ENCODE assay signal across 8 cellular contexts in the genomic region with DNA sequence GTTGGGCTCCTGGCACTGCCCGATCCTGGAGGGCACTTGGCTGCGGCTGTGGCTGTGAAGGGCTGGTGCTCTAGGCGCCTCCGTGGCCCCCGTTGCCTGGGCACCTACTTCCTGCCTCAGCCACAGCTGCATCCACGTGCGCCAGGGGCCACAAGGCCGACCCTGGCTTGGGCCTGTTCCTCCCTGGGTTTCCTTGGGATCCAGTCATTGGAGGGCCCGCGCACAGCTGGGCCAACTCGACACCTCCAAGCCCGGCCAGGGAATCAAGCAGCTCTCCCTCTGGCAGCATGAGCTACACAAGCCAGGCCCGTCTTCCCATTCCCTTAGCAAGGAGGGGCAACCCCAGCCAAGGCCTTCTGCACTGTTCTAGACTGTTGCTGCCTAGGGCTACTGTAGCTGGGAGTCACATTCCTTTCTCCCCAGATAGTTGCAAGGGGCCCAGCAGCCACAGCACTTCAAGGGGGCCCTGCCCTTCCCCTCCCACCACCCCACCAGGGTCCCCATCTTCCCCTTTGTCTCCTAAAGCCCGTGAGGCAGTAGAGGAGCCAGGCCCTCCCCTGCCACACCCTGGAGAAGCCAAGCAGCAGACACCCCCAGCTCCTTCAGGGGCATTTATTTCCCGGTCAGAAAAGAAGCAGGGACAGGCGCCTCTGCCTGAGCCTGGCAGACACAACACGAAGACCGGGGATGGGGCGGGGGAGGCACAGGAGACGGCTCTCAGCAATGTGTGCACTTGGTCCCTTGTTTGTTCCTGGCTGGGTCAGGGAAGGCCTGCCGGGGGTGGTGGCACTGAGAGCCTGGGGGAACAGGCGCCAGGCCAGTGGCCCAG. TPM values are rescaled to one million over a fixed set of nuclear protein-coding genes. Genes with fewer than 3 reads are reported as not detected.
DNase-seq lines count a peak whose midpoint lies in the region; ATAC-seq and TF ChIP-seq lines count a peak whose summit lies in the region.

No MANE protein-coding gene starts in this region.

- peaks cover 63% of the 10 kb centered on the region for H3K4me1 Mint-ChIP-seq in dendritic cell treated with granulocyte-macrophage colony-stimulating factor and Interleukin-4, amounts not matched to agents 40 ng/mL and 50 ng/mL, for 4 days (ENCODE audit: low read depth)
- H3K4me1 Mint-ChIP-seq in naive B cell, result peaks cover 17 to 41% (median 25%) of the 10 kb centered on the region in 3 donors

- peak overlapping the region; percentile 9 for H3K4me3 Mint-ChIP-seq in dendritic cell treated with granulocyte-macrophage colony-stimulating factor and Interleukin-4, amounts not matched to agents 40 ng/mL and 50 ng/mL, for 4 days
- H3K4me3 Mint-ChIP-seq in naive B cell, result peak overlapping the region in 3 of 8 donors; percentile 24 to 57 (median 30)

- no peak for DNase-seq in heart right ventricle
- no peak for DNase-seq in Right ventricle myocardium superior
- peak; percentile 59 to 63 for DNase-seq in SJCRH30
- DNase-seq in naive B cell, result no peak
- no peak for DNase-seq in NCI-H1930 (lab: John Stamatoyannopoulos, UW)
- no peak for DNase-seq in NOMO-1 treated with DMSO at 0.1 percent for 48 hours (lab: John Stamatoyannopoulos, UW; ENCODE audit: unreplicated experiment)

- H3K27me3 Mint-ChIP-seq in dendritic cell treated with granulocyte-macrophage colony-stimulating factor and Interleukin-4, amounts not matched to agents 40 ng/mL and 50 ng/mL, for 4 days, result no peaks in the 10 kb centered on the region
- no peaks in the 10 kb centered on the region for H3K27me3 Mint-ChIP-seq in naive B cell

- H3K9me3 ChIP-seq in heart right ventricle (no peaks in the 10 kb centered on the region), SJCRH30 (replicated peaks) (no peaks in the 10 kb centered on the region)

- H3K36me3 ChIP-seq in heart right ventricle, result peaks cover 0 to 62% (median 20%) of the 10 kb centered on the region in 9 donors
- H3K36me3 ChIP-seq in SJCRH30, result peaks cover 25% of the 10 kb centered on the region

- H3K9me3 Mint-ChIP-seq in dendritic cell treated with granulocyte-macrophage colony-stimulating factor and Interleukin-4, amounts not matched to agents 40 ng/mL and 50 ng/mL, for 4 days, result no peaks in the 10 kb centered on the region
- no peaks in the 10 kb centered on the region for H3K9me3 Mint-ChIP-seq in naive B cell

- intact Hi-C loops in heart right ventricle (cut with DNase I), result no loop called here
- intact Hi-C loops in Right ventricle myocardium superior (cut with DNase I), result no loop called here
- intact Hi-C loops in dendritic cell treated with granulocyte-macrophage colony-stimulating factor and Interleukin-4, amounts not matched to agents 40 ng/mL and 50 ng/mL, for 4 days (cut with micrococcal nuclease), result loop anchor here (10.0 kb wide), 1 partner anchor 57 kb away; a partner anchor contains a TSS

- ATAC-seq in heart right ventricle (peak in 4 of 8 donors; percentile 0 to 2 (median 1)), Right ventricle myocardium superior (ENCODE audit: poor library complexity) (no peak), naive B cell (ENCODE audit: low read depth in 2 of 2) (no peak), GM18511 (IDR thresholded peaks at IDR 0.05; ENCODE audit: unreplicated experiment) (no peak)

- peaks cover 92% of the 10 kb centered on the region for H3K36me3 Mint-ChIP-seq in dendritic cell treated with granulocyte-macrophage colony-stimulating factor and Interleukin-4, amounts not matched to agents 40 ng/mL and 50 ng/mL, for 4 days (ENCODE audit: low read depth)
- no peaks in the 10 kb centered on the region for H3K36me3 Mint-ChIP-seq in naive B cell

- 53 to 55% methylated on average over 22 of the region's 22 CpGs for WGBS in heart right ventricle, 2 donors

- peaks cover 27 to 85% (median 58%) of the 10 kb centered on the region in 9 donors for H3K4me1 ChIP-seq in heart right ventricle
- peaks cover 7% of the 10 kb centered on the region for H3K4me1 ChIP-seq in SJCRH30

- TF ChIP-seq CTCF in heart right ventricle (IDR thresholded peaks at IDR 0.05), result no peak

- H3K27ac ChIP-seq in heart right ventricle (peak overlapping the region in 7 of 10 donors; percentile 6 to 99 (median 95)), SJCRH30 (no peak overlapping the region)

- no peaks in the 10 kb centered on the region for H3K27me3 ChIP-seq in heart right ventricle
- no peaks in the 10 kb centered on the region for H3K27me3 ChIP-seq in SJCRH30

- peak overlapping the region; percentile 38 for H3K27ac Mint-ChIP-seq in dendritic cell treated with granulocyte-macrophage colony-stimulating factor and Interleukin-4, amounts not matched to agents 40 ng/mL and 50 ng/mL, for 4 days
- H3K27ac Mint-ChIP-seq in naive B cell, result peak overlapping the region in 5 of 6 donors; percentile 69 to 95 (median 92)

- no peak overlapping the region for H3K4me3 ChIP-seq in heart right ventricle
- no peak overlapping the region for H3K4me3 ChIP-seq in SJCRH30

RNA-seq across cellular contexts. Expression of a gene that starts 3.8 kb away (rescaled TPM):
- total RNA-seq in heart right ventricle, result 100 to 1,000 TPM in 7 of 10 donors, 10 to 100 TPM in 3; 89.9 to 263 (median 110) TPM
- polyA plus RNA-seq in heart right ventricle, result 100 to 1,000 TPM in 1 of 2 donors, 10 to 100 TPM in 1; 97.2 to 251 TPM
- total RNA-seq in Right ventricle myocardium superior, result 113 TPM
- 201 and 216 TPM in 2 replicates for total RNA-seq in SJCRH30 (2014; rRNA removed; shearing (Covaris generic))
- polyA plus RNA-seq in naive B cell (ENCODE audit: low read depth in 6 of 6), result 100 to 1,000 TPM in 1 of 6 donors, 10 to 100 TPM in 5; 42.9 to 116 (median 78.3) TPM

RNA-seq across cellular contexts. Expression of a gene that starts 7.0 kb away (rescaled TPM):
- total RNA-seq in heart right ventricle (100 to 1,000 TPM; 244 to 801 (median 332) TPM), Right ventricle myocardium superior (309 TPM)
- polyA plus RNA-seq in heart right ventricle (100 to 1,000 TPM; 284 to 536 TPM), naive B cell (ENCODE audit: low read depth in 6 of 6) (100 to 1,000 TPM; 139 to 192 (median 158) TPM)
- total RNA-seq in SJCRH30 (2014; rRNA removed; shearing (Covaris generic)), result 558 and 620 TPM in 2 replicates

RNA-seq across cellular contexts. Expression of a gene that starts 24.0 kb away (rescaled TPM):
- total RNA-seq in heart right ventricle (10 to 100 TPM; 28.1 to 47.2 (median 32.2) TPM), Right ventricle myocardium superior (29.9 TPM)
- polyA plus RNA-seq in heart right ventricle (10 to 100 TPM in 1 of 2 donors, 1 to 10 TPM in 1; 3.6 to 45.4 TPM), naive B cell (ENCODE audit: low read depth in 6 of 6) (10 to 100 TPM; 25.5 to 53.9 (median 41.7) TPM)
- 512 and 516 TPM in 2 replicates for total RNA-seq in SJCRH30 (2014; rRNA removed; shearing (Covaris generic))

RNA-seq across cellular contexts. Expression of a gene that starts 24.2 kb away (rescaled TPM):
- total RNA-seq in heart right ventricle (100 to 1,000 TPM; 124 to 189 (median 142) TPM), Right ventricle myocardium superior (176 TPM)
- polyA plus RNA-seq in heart right ventricle (100 to 1,000 TPM; 205 to 405 TPM), naive B cell (ENCODE audit: low read depth in 6 of 6) (100 to 1,000 TPM; 208 to 260 (median 218) TPM)
- 266 and 312 TPM in 2 replicates for total RNA-seq in SJCRH30 (2014; rRNA removed; shearing (Covaris generic))

RNA-seq across cellular contexts. Expression of a gene that starts 32.5 kb away (rescaled TPM):
- total RNA-seq in heart right ventricle, result under 1 TPM in 1 of 10 donors, not detected in 9; 0.31 TPM
- polyA plus RNA-seq in heart right ventricle, result under 1 TPM in 1 of 2 donors, not detected in 1; 0.14 TPM
- total RNA-seq in Right ventricle myocardium superior, result not detected
- not detected in 2 replicates for total RNA-seq in SJCRH30 (2014; rRNA removed; shearing (Covaris generic))
- under 1 TPM in 2 of 6 donors, not detected in 4; 0.18 to 0.64 TPM for polyA plus RNA-seq in naive B cell (ENCODE audit: low read depth in 6 of 6)

Comparison
In these comparisons a context has a peak if more than half of its experiments do, and no peak if none do; other contexts are left out.
1. DNase-seq: peak in SJCRH30 (2 of 2); none in heart right ventricle (0 of 2), Right ventricle myocardium superior (single experiment), naive B cell (single experiment), NCI-H1930 (0 of 2) and NOMO-1 treated with DMSO at 0.1 percent for 48 hours (single experiment).
2. RNA of a gene that starts 24.0 kb away (total RNA-seq): 512 to 516 TPM in SJCRH30; 28.1 to 47.2 TPM in heart right ventricle and 29.9 TPM in Right ventricle myocardium superior (single experiment); every median in the first group is over 10 times any median in the second.